11 cellular contexts compared by ENCODE assay signal in genomic region chr14:52835122-52835903, GRCh38. TPM values are rescaled to one million over a fixed set of nuclear protein-coding genes. Genes with fewer than 3 reads are reported as not detected.
DNase-seq lines count a peak whose midpoint lies in the region; ATAC-seq, FAIRE-seq and TF ChIP-seq lines count a peak whose summit lies in the region.
"Had no signal": no experiment of that assay in that cellular context is flagged by ENCODE, and none has a peak within 500 bp of the region (broad histone marks: within the 10 kb centered on the region; RNA-seq: fewer than 3 reads in every experiment).

No MANE protein-coding gene starts in this region.

- TF ChIP-seq RAD21 in A549 (conservative IDR thresholded peaks at IDR 0.05 in 1 of 2, IDR thresholded peaks at IDR 0.05 in 1 of 2) = no peak

- H3K4me3 ChIP-seq in A549 (no peak overlapping the region), HUES48 (ENCODE audit: low read depth, low read length) (no peak overlapping the region), RWPE2 (ENCODE audit: severe bottlenecking) (no peak overlapping the region), hepatocyte (no peak overlapping the region), left ventricle myocardium inferior (no peak overlapping the region)

- DNase-seq in A549 (ENCODE audit: low read depth in 1 of 2, low spot score in 1 of 2) = peak; percentile 66 to 87
- peak; percentile 70 for DNase-seq in RWPE2 (ENCODE audit: low spot score)
- DNase-seq in hepatocyte (ENCODE audit: low spot score) = peak; percentile 27
- DNase-seq in cortex of kidney (lab: John Stamatoyannopoulos, UW) = no peak
- no peak for DNase-seq in left ventricle myocardium inferior
- no peak for DNase-seq in activated CD8-positive, alpha-beta T cell treated with anti-CD3 and anti-CD28 coated beads, Interleukin-2, amount 10 ng/mL, durations not matched to agents 7 days and 5 days
- no peak for DNase-seq in retina
- DNase-seq: activated naive CD4-positive, alpha-beta T cell treated with Interleukin-2 at 50 U/mL for 16 hours; CD4-positive, CD25-positive, alpha-beta regulatory T cell; stimulated activated CD4-positive, alpha-beta T cell treated with anti-CD3 and anti-CD28 coated beads, Interleukin-2, amount 100 ng/mL, for 48 hours had no signal

- no peak for TF ChIP-seq EP300 in A549 (IDR thresholded peaks at IDR 0.05)

- CTCF ChIA-PET in A549 (lab: Yijun Ruan, JAX) = interaction anchor here (1.3 to 2.5 kb wide), 2 partner anchors 11 to 219 kb away, joined by 6 to 10 read pairs; no protein-coding TSS in a partner anchor
- CTCF ChIA-PET in activated CD8-positive, alpha-beta T cell treated with anti-CD3 and anti-CD28 coated beads, Interleukin-2, amount 10 ng/mL, durations not matched to agents 7 days and 5 days (lab: Charles Lee) = interaction anchor here (1.5 kb wide), 1 partner anchor 15 kb away, joined by 3 read pairs; no protein-coding TSS in a partner anchor

- POLR2A ChIA-PET in A549 (lab: Yijun Ruan, JAX) = no interaction called here
- POLR2A ChIA-PET in activated CD8-positive, alpha-beta T cell treated with anti-CD3 and anti-CD28 coated beads, Interleukin-2, amount 10 ng/mL, durations not matched to agents 7 days and 5 days (lab: Charles Lee) = no interaction called here

- H3K4me3 Mint-ChIP-seq in activated CD8-positive, alpha-beta T cell treated with anti-CD3 and anti-CD28 coated beads, Interleukin-2, amount 10 ng/mL, durations not matched to agents 7 days and 5 days = no peak overlapping the region
- H3K4me3 Mint-ChIP-seq: CD4-positive, CD25-positive, alpha-beta regulatory T cell had no signal

- H3K27me3 ChIP-seq in HUES48 (ENCODE audit: control insufficient read depth, insufficient read depth, low read length) (no peaks in the 10 kb centered on the region), RWPE2 (ENCODE audit: insufficient read depth, poor library complexity, severe bottlenecking) (no peaks in the 10 kb centered on the region), hepatocyte (no peaks in the 10 kb centered on the region), left ventricle myocardium inferior (ENCODE audit: low read depth) (no peaks in the 10 kb centered on the region)

- H3K27me3 Mint-ChIP-seq in activated CD8-positive, alpha-beta T cell treated with anti-CD3 and anti-CD28 coated beads, Interleukin-2, amount 10 ng/mL, durations not matched to agents 7 days and 5 days (ENCODE audit: low read depth) = peaks cover 5% of the 10 kb centered on the region

- H3K79me2 ChIP-seq in hepatocyte = no peaks in the 10 kb centered on the region

- H4K20me1 ChIP-seq in hepatocyte (ENCODE audit: insufficient read depth, poor library complexity, severe bottlenecking) = no peaks in the 10 kb centered on the region

- no peaks in the 10 kb centered on the region for H3K9me2 ChIP-seq in hepatocyte (replicated peaks; ENCODE audit: insufficient read depth)

- no peaks in the 10 kb centered on the region for H3K4me1 Mint-ChIP-seq in activated CD8-positive, alpha-beta T cell treated with anti-CD3 and anti-CD28 coated beads, Interleukin-2, amount 10 ng/mL, durations not matched to agents 7 days and 5 days (ENCODE audit: low read depth)
- H3K4me1 Mint-ChIP-seq: CD4-positive, CD25-positive, alpha-beta regulatory T cell had no signal

- H3K9ac ChIP-seq in HUES48 (ENCODE audit: low read depth, low read length) = 0 out of 2 replicates have a peak overlapping the region, but pooled peaks have one; percentile 7

- TF ChIP-seq POLR2A in A549 (IDR thresholded peaks at IDR 0.05; ENCODE audit: low read length) = no peak

- H3K9me3 ChIP-seq in A549 = no peaks in the 10 kb centered on the region
- no peaks in the 10 kb centered on the region for H3K9me3 ChIP-seq in HUES48 (ENCODE audit: control insufficient read depth, insufficient read depth, low read length)
- no peaks in the 10 kb centered on the region for H3K9me3 ChIP-seq in RWPE2 (ENCODE audit: severe bottlenecking)
- H3K9me3 ChIP-seq in hepatocyte (ENCODE audit: low read depth) = no peaks in the 10 kb centered on the region
- H3K9me3 ChIP-seq in left ventricle myocardium inferior (replicated peaks) = no peaks in the 10 kb centered on the region

- peak overlapping the region; percentile 64 for H3K4me2 ChIP-seq in A549
- peak overlapping the region; percentile 9 for H3K4me2 ChIP-seq in hepatocyte

- no peaks in the 10 kb centered on the region for H3K36me3 Mint-ChIP-seq in activated CD8-positive, alpha-beta T cell treated with anti-CD3 and anti-CD28 coated beads, Interleukin-2, amount 10 ng/mL, durations not matched to agents 7 days and 5 days (ENCODE audit: low read depth)
- H3K36me3 Mint-ChIP-seq: CD4-positive, CD25-positive, alpha-beta regulatory T cell had no signal

- H3K27ac ChIP-seq in A549 = peak overlapping the region; percentile 74 to 87
- H3K27ac ChIP-seq in HUES48 (ENCODE audit: low read depth, low read length) = peak overlapping the region; percentile 65
- peak overlapping the region; percentile 91 for H3K27ac ChIP-seq in RWPE2 (ENCODE audit: poor library complexity, severe bottlenecking)
- H3K27ac ChIP-seq in hepatocyte = peak overlapping the region; percentile 12
- H3K27ac ChIP-seq in left ventricle myocardium inferior (replicated peaks) = no peak overlapping the region

- no peak overlapping the region for H3K27ac Mint-ChIP-seq in activated CD8-positive, alpha-beta T cell treated with anti-CD3 and anti-CD28 coated beads, Interleukin-2, amount 10 ng/mL, durations not matched to agents 7 days and 5 days
- H3K27ac Mint-ChIP-seq: CD4-positive, CD25-positive, alpha-beta regulatory T cell had no signal

- H3K9me3 Mint-ChIP-seq in activated CD8-positive, alpha-beta T cell treated with anti-CD3 and anti-CD28 coated beads, Interleukin-2, amount 10 ng/mL, durations not matched to agents 7 days and 5 days (ENCODE audit: insufficient read depth) = no peaks in the 10 kb centered on the region
- H3K9me3 Mint-ChIP-seq: CD4-positive, CD25-positive, alpha-beta regulatory T cell had no signal

- intact Hi-C loops in left ventricle myocardium inferior (cut with micrococcal nuclease) = no loop called here

- FAIRE-seq in A549 (lab: Jason Lieb, UNC) = peak; percentile 85

- ATAC-seq in A549 (peak; percentile 94 to 95), RWPE2 (ENCODE audit: low read depth) (peak; percentile 87)
- ATAC-seq in activated CD8-positive, alpha-beta T cell treated with anti-CD3 and anti-CD28 coated beads, Interleukin-2, amount 10 ng/mL, durations not matched to agents 7 days and 5 days = no peak

- no peaks in the 10 kb centered on the region for H3K36me3 ChIP-seq in HUES48 (ENCODE audit: control insufficient read depth, insufficient read depth, low read length)
- H3K36me3 ChIP-seq in RWPE2 (ENCODE audit: low read depth) = no peaks in the 10 kb centered on the region
- H3K36me3 ChIP-seq in hepatocyte (replicated peaks; ENCODE audit: insufficient read depth, low read depth) = no peaks in the 10 kb centered on the region
- no peaks in the 10 kb centered on the region for H3K36me3 ChIP-seq in left ventricle myocardium inferior

- no peak overlapping the region for H2AFZ ChIP-seq in hepatocyte

- H3K4me1 ChIP-seq in A549 (peaks cover 29% of the 10 kb centered on the region), HUES48 (ENCODE audit: control insufficient read depth, insufficient read depth, low read length) (peaks cover 47% of the 10 kb centered on the region), RWPE2 (ENCODE audit: insufficient read depth, poor library complexity, severe bottlenecking) (peaks cover 20% of the 10 kb centered on the region), hepatocyte (ENCODE audit: insufficient read depth) (peaks cover 7% of the 10 kb centered on the region), left ventricle myocardium inferior (no peaks in the 10 kb centered on the region)

- WGBS in A549 (ENCODE audit: missing lambda C conversion rate) = 38% methylated on average over 12 of the region's 12 CpGs
- WGBS in hepatocyte (ENCODE audit: low lambda C conversion rate, missing lambda C conversion rate) = 51% methylated on average over 12 of the region's 12 CpGs

- TF ChIP-seq CTCF in A549 (IDR thresholded peaks at IDR 0.05) (no peak), RWPE2 (IDR thresholded peaks at IDR 0.05; ENCODE audit: poor library complexity, severe bottlenecking) (no peak), hepatocyte (IDR thresholded peaks at IDR 0.05; ENCODE audit: poor library complexity) (no peak), left ventricle myocardium inferior (IDR thresholded peaks at IDR 0.05; ENCODE audit: borderline replicate concordance) (no peak)

TF ChIP-seq in A549, 52 proteins besides CTCF, POLR2A, EP300 and RAD21:
- no peak for TF ChIP-seq RFX5 (IDR thresholded peaks at IDR 0.05)
- TF ChIP-seq TFCP2L1 (CRISPR knock-in tag; IDR thresholded peaks at IDR 0.05) = no peak
- TF ChIP-seq NPAS2 (CRISPR knock-in tag; IDR thresholded peaks at IDR 0.05; ENCODE audit: borderline replicate concordance) = no peak
- peak; percentile 45; the same call in 1 of the 2 replicates for TF ChIP-seq FOSL2 (IDR thresholded peaks at IDR 0.05)
- TF ChIP-seq FOSL2 (CRISPR knock-in tag; IDR thresholded peaks at IDR 0.05) = peak; percentile 83
- 0 out of 5 replicates have a peak, but pooled peaks of 1 of the 2 experiments have one; percentile 43 for TF ChIP-seq JUN (IDR thresholded peaks at IDR 0.05)
- TF ChIP-seq MAX (IDR thresholded peaks at IDR 0.05) = peak; percentile 46; the same call in 1 of the 2 replicates
- TF ChIP-seq SREBF2 (IDR thresholded peaks at IDR 0.05) = no peak
- peak; percentile 49; the same call in 1 of the 2 replicates for TF ChIP-seq E2F6 (IDR thresholded peaks at IDR 0.05; ENCODE audit: borderline replicate concordance, low read depth)
- 0 out of 2 replicates have a peak, but pooled peaks have one; percentile 17 for TF ChIP-seq JUNB (IDR thresholded peaks at IDR 0.05)

RNA-seq across cellular contexts. Expression of gene GNPNAT1, which starts 43.9 kb away (rescaled TPM):
- 56.9 and 74.3 TPM in 2 replicates for polyA plus RNA-seq in A549 (2011; rRNA removed)
- polyA plus RNA-seq in A549 (2012; cell fraction: cytosol; rRNA removed) = 17.4 and 20.2 TPM in 2 replicates
- 6.9 and 12.3 TPM in 2 replicates for polyA plus RNA-seq in A549 (2012; cell fraction: nucleus; rRNA removed)
- polyA plus RNA-seq in A549 (2017; fragmentation: RNase III; extraction: RNeasy Plus Mini Kit Qiagen cat#74134 plus additional on column Dnase treatment) = 47.4 to 49.5 TPM (median 48.6 TPM) in 3 replicates
- 25.9 and 29.4 TPM in 2 replicates for polyA minus RNA-seq in A549 (2011; rRNA and poly(A)+ RNA removed)
- total RNA-seq in hepatocyte = 24.5 and 29.4 TPM in 2 replicates
- 14.1 and 22.6 TPM in 2 replicates for polyA plus RNA-seq in hepatocyte
- 5.7 TPM for total RNA-seq in left ventricle myocardium inferior
- total RNA-seq in activated CD8-positive, alpha-beta T cell treated with anti-CD3 and anti-CD28 coated beads, Interleukin-2, amount 10 ng/mL, durations not matched to agents 7 days and 5 days = 10 to 100 TPM; 14.9 to 16.3 TPM

Comparison
In these comparisons a context has a peak if more than half of its experiments do, and no peak if none do; other contexts are left out.
1. DNase-seq: peak in A549 (2 of 2), RWPE2 (single experiment) and hepatocyte (single experiment); none in cortex of kidney (single experiment), left ventricle myocardium inferior (single experiment), activated CD8-positive, alpha-beta T cell treated with anti-CD3 and anti-CD28 coated beads, Interleukin-2, amount 10 ng/mL, durations not matched to agents 7 days and 5 days (single experiment) and retina (single experiment).